ENCODE assay signal across 8 cellular contexts in genomic region chr15:44853304-44853950, GRCh38.
DNase-seq lines count a peak whose midpoint lies in the region; ATAC-seq, FAIRE-seq and TF ChIP-seq lines count a peak whose summit lies in the region.
"Not testable (repeated sequence)": the region's sequence is repeated elsewhere in the genome, so short reads cannot be mapped to it uniquely, and the experiment has no call there.

No MANE protein-coding gene starts in this region.

- not testable (repeated sequence) for FAIRE-seq in kidney (lab: Jason Lieb, UNC)

- ATAC-seq in GM18517 (IDR thresholded peaks at IDR 0.05; ENCODE audit: unreplicated experiment), result peak; percentile 75
- peak; percentile 77 for ATAC-seq in HG03442 (IDR thresholded peaks at IDR 0.05; ENCODE audit: unreplicated experiment)
- peak; percentile 82 to 84 for ATAC-seq in activated CD4-positive, CD25-positive, alpha-beta regulatory T cell treated with anti-CD3 and anti-CD28 coated beads, Interleukin-2, amount 50 U/mL, for 24 hours

- not testable (repeated sequence) for H3K9ac ChIP-seq in kidney (ENCODE audit: low read length in 2 of 2)

- peak; percentile 55 for DNase-seq in AG08395 (ENCODE audit: low spot score)
- peak; percentile 84 for DNase-seq in NCI-H510A treated with DMSO at 0.1 percent for 48 hours (lab: John Stamatoyannopoulos, UW)
- peak; percentile 16 to 79 for DNase-seq in T47D (ENCODE audit: low read depth in 1 of 2, low spot score in 1 of 2)
- not testable (repeated sequence) for DNase-seq in kidney
- peak; percentile 73 for DNase-seq in stimulated activated CD4-positive, alpha-beta T cell treated with anti-CD3 and anti-CD28 coated beads, Interleukin-1b, Interleukin-23, amount 100 ng/mL, for 48 hours

- H3K4me3 ChIP-seq in kidney (ENCODE audit: low read length in 2 of 2), result not testable (repeated sequence)

- H3K9me3 ChIP-seq in kidney (ENCODE audit: control insufficient read depth in 1 of 2, low read length in 2 of 2), result not testable (repeated sequence)

- intact Hi-C loops in kidney (cut with DNase I), result not testable (repeated sequence)

- not testable (repeated sequence) for H3K4me1 ChIP-seq in kidney (ENCODE audit: control insufficient read depth in 1 of 2, insufficient read depth in 1 of 2, low read depth in 1 of 2, low read length in 2 of 2)

- in situ Hi-C loops in T47D (cut with HindIII; ENCODE audit: low pct_unique_long_range_greater_than_20kb, low sequenced_read_pairs), result not testable (repeated sequence)

- H3K27ac ChIP-seq in kidney (ENCODE audit: low read depth in 2 of 2, low read length in 2 of 2), result not testable (repeated sequence)

- not testable (repeated sequence) for H3K36me3 ChIP-seq in kidney (ENCODE audit: control insufficient read depth in 1 of 2, insufficient read depth in 2 of 2, low read length in 2 of 2)

- peak; percentile 71 for TF ChIP-seq CTCF in kidney (IDR thresholded peaks at IDR 0.05; ENCODE audit: borderline replicate concordance, extremely low read depth, insufficient read depth)
